In the genomic region with DNA sequence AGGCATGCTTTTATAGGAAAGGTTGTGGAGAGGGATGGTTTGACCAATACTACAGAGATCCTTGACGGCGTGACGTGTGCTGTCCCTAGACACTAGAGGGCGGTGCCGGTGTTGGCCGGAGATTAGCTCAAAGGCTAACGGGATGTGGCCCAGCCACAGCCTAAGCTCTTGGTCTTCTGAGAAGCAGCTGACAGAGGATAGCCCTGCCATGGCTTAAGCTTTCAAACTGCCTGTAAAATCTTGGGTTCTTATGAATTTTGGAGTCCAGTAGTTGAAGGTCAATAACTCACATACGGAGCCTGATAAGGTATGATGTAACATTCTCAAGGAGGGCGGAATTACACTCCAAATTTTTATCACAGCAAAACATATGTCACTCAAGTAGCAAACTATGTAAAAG, we compare ENCODE assay signal across 8 cellular contexts.
DNase-seq lines count a peak whose midpoint lies in the region; ATAC-seq lines count a peak whose summit lies in the region.

No MANE protein-coding gene starts in this region.

- H3K4me3 Mint-ChIP-seq in naive B cell = no peak overlapping the region

- H3K9me3 Mint-ChIP-seq in naive B cell = peaks cover 0 to 1% (median 0%) of the 10 kb centered on the region in 7 donors

- H3K4me1 Mint-ChIP-seq in naive B cell = no peaks in the 10 kb centered on the region

- DNase-seq in SIG-M5 treated with dmso at 0.1 percent for 504 hours (lab: John Stamatoyannopoulos, UW; ENCODE audit: unreplicated experiment) (peak; percentile 47), SIG-M5 (lab: John Stamatoyannopoulos, UW) (no peak), RPMI7951 (ENCODE audit: low read depth) (peak; percentile 10), epithelial cell of prostate (ENCODE audit: low read depth, low spot score) (peak; percentile 8), naive B cell (no peak)
- DNase-seq in activated CD8-positive, alpha-beta memory T cell treated with anti-CD3 and anti-CD28 coated beads, Interleukin-2, amount 50 U/mL, for 48 hours = no peak

- peak overlapping the region in 1 of 6 donors; percentile 12 for H3K27ac Mint-ChIP-seq in naive B cell

- no peak overlapping the region for H3K27ac ChIP-seq in epithelial cell of prostate

- no peaks in the 10 kb centered on the region for H3K27me3 Mint-ChIP-seq in naive B cell

- peak; percentile 99 for ATAC-seq in GM21390 (IDR thresholded peaks at IDR 0.05; ENCODE audit: unreplicated experiment)
- ATAC-seq in HG03520 (IDR thresholded peaks at IDR 0.05; ENCODE audit: unreplicated experiment) = peak; percentile 100
- ATAC-seq in naive B cell (ENCODE audit: low read depth in 2 of 2) = peak; percentile 28 to 41

- H3K36me3 Mint-ChIP-seq in naive B cell = no peaks in the 10 kb centered on the region

Comparison
In these comparisons a context has a peak if more than half of its experiments do, and no peak if none do; other contexts are left out.
1. DNase-seq: peak in SIG-M5 treated with dmso at 0.1 percent for 504 hours (single experiment), RPMI7951 (single experiment) and epithelial cell of prostate (single experiment); none in SIG-M5 (single experiment), naive B cell (single experiment) and activated CD8-positive, alpha-beta memory T cell treated with anti-CD3 and anti-CD28 coated beads, Interleukin-2, amount 50 U/mL, for 48 hours (single experiment).
2. ATAC-seq: peak in every context shown above with its lines; median percentile 100 in HG03520; 99 in GM21390; 34 in naive B cell.